In genomic region chr17:36631022-36631421, GRCh38 we compare ENCODE assay signal across 1 cellular context.
A peak's percentile ranks its signal among the peaks of the same experiment; 100 is the strongest.
TF ChIP-seq lines count a peak whose summit lies in the region.

No MANE protein-coding gene starts in this region.

TF ChIP-seq in HepG2, 621 proteins besides CTCF, POLR2A, EP300 and RAD21:
- peak; percentile 64 for TF ChIP-seq MNT (IDR thresholded peaks at IDR 0.05)
- TF ChIP-seq ZNF629 (CRISPR knock-in tag; conservative IDR thresholded peaks at IDR 0.05) = peak; percentile 77
- TF ChIP-seq SMAD3 (CRISPR knock-in tag; IDR thresholded peaks at IDR 0.05) = no peak
